ENCODE assay signal across 8 cellular contexts in the genomic region with DNA sequence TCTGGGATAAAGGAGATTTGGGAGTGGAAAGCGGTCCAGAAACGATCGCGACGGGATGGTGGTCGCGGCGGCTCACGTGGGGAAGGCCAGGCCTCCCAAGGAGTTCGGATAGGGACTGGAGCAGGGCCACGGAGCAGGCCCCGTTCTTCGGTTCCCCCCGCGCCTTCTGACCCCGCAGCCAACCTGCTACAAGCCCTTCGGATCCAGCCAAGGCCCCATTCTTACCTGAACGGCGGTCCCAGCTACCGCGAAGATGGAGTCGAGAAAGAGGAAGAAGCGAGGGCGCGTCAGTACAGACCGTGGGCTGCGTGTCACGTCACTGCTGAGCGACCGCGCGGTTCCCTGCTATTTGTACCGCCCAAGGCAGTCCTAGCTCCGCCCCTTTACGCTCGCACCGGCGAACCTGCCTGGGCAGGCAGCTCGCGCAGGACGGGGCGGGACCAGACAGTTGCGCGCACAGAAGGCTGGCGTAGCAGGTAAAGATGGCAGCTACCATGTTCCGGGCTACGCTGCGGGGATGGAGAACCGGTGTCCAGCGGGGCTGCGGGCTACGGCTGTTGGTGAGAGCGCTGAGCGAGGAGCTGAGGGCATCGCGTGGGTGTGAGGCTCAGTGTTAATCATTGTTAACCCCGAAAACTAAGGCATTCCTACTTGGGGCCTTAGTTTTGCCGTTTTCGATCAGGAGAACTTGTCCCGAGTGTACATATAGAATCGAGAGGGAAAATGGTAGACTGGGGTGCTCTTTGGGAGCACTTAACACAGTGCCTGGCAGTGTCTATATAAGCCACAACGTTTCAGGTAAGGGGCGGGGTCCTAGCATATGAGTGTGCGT. TPM values are rescaled to one million over a fixed set of nuclear protein-coding genes. Genes with fewer than 3 reads are reported as not detected.
DNase-seq lines count a peak whose midpoint lies in the region; ATAC-seq and TF ChIP-seq lines count a peak whose summit lies in the region.

A gene (minus strand): TSS at position 270 of the 832 bp plus-strand sequence. CDS start 321 bp downstream, outside the sequence.
A gene (plus strand): TSS at position 457 of the 832 bp plus-strand sequence. CDS start 26 bp downstream, at position 483.

- no peaks in the 10 kb centered on the region for H3K27me3 ChIP-seq in KMS-11 (ENCODE audit: insufficient read depth, low read depth)
- H3K27me3 ChIP-seq in Peyer's patch = no peaks in the 10 kb centered on the region

- peak within 1 kb of the TSS; percentile 51 for H2AFZ ChIP-seq in KMS-11 (ENCODE audit: low read depth)

- peak within 1 kb of the TSS; percentile 96 for H3K4me2 ChIP-seq in KMS-11

- no peak within 1 kb of the TSS for H3K4me3 ChIP-seq in KMS-11 (IDR thresholded peaks at IDR 0.05; ENCODE audit: insufficient read depth, low read depth, low read length)
- peak within 1 kb of the TSS; percentile 75 to 89 (median 83) for H3K4me3 ChIP-seq in Peyer's patch

- ATAC-seq in GM21723 (IDR thresholded peaks at IDR 0.05; ENCODE audit: unreplicated experiment) = peak; percentile 64
- ATAC-seq in esophagus mucosa = peak; percentile 87

- peaks cover 53% of the 10 kb centered on the region for H3K79me2 ChIP-seq in KMS-11 (ENCODE audit: insufficient read depth, low read depth)

- peaks cover 39% of the 10 kb centered on the region for H3K4me1 ChIP-seq in KMS-11 (ENCODE audit: low read depth, poor library complexity, severe bottlenecking)
- peaks cover 0 to 29% (median 13%) of the 10 kb centered on the region in 4 donors for H3K4me1 ChIP-seq in Peyer's patch

- TF ChIP-seq POLR2A in Peyer's patch (IDR thresholded peaks at IDR 0.05) = peak; percentile 94 to 99

- H3K27ac ChIP-seq in KMS-11 (peak within 1 kb of the TSS; percentile 59), Peyer's patch (peak within 1 kb of the TSS; percentile 95 to 99 (median 96))

- H3K9ac ChIP-seq in KMS-11 = peak within 1 kb of the TSS; percentile 86

- H3K36me3 ChIP-seq in KMS-11 (ENCODE audit: insufficient read depth) (no peaks in the 10 kb centered on the region; the same call in 1 of the 2 replicates), Peyer's patch (peaks cover 0 to 52% (median 0%) of the 10 kb centered on the region in 3 donors)

- H4K20me1 ChIP-seq in KMS-11 (ENCODE audit: insufficient read depth) = no peaks in the 10 kb centered on the region

- DNase-seq in DMS53 (lab: John Stamatoyannopoulos, UW) (peak; percentile 99), Peyer's patch (peak; percentile 99 to 100 (median 99)), myocyte (ENCODE audit: low read depth) (peak; percentile 95)
- DNase-seq in activated T-cell treated with anti-CD3 and anti-CD28 coated beads, Interleukin-2, amount 50 U/mL, for 48 hours = peak; percentile 98 to 99
- DNase-seq in stimulated activated CD8-positive, alpha-beta memory T cell treated with anti-CD3 and anti-CD28 coated beads, Interleukin-7, amount 100 ng/mL, for 48 hours (ENCODE audit: extremely low read depth in 1 of 2, low read depth in 1 of 2) = peak; percentile 98 to 99

- H3K9me3 ChIP-seq in Peyer's patch = no peaks in the 10 kb centered on the region

- no peak for TF ChIP-seq CTCF in KMS-11 (conservative IDR thresholded peaks at IDR 0.05; ENCODE audit: low read depth, low read length)
- TF ChIP-seq CTCF in Peyer's patch (IDR thresholded peaks at IDR 0.05) = peak in 1 of 6 experiments; percentile 18

RNA-seq across cellular contexts. Expression of the first gene that starts in this region (rescaled TPM):
- total RNA-seq in Peyer's patch = 100 to 1,000 TPM; 412 to 714 (median 579) TPM
- 758 TPM for total RNA-seq in esophagus mucosa
- total RNA-seq in myocyte = 163 and 184 TPM in 2 replicates
- 898 TPM for polyA plus RNA-seq in myocyte (2012)

RNA-seq across cellular contexts. Expression of the second gene that starts in this region (rescaled TPM):
- total RNA-seq in Peyer's patch (10 to 100 TPM; 36.2 to 50.3 (median 45.7) TPM), esophagus mucosa (63.9 TPM), myocyte (37.6 and 44.2 TPM in 2 replicates)
- 47.5 TPM for polyA plus RNA-seq in myocyte (2012)
